In genomic region chr2:55875434-55876135, GRCh38 we compare ENCODE assay signal across 13 cellular contexts. TPM values are rescaled to one million over a fixed set of nuclear protein-coding genes. Genes with fewer than 3 reads are reported as not detected.
DNase-seq lines count a peak whose midpoint lies in the region; ATAC-seq, FAIRE-seq and TF ChIP-seq lines count a peak whose summit lies in the region.
"Had no signal": no experiment of that assay in that cellular context is flagged by ENCODE, and none has a peak within 500 bp of the region (broad histone marks: within the 10 kb centered on the region; RNA-seq: fewer than 3 reads in every experiment).

No MANE protein-coding gene starts in this region.

- H3K36me3 Mint-ChIP-seq in CD14-positive monocyte, result no peaks in the 10 kb centered on the region
- H3K36me3 Mint-ChIP-seq: activated naive CD4-positive, alpha-beta T cell treated with anti-CD3 and anti-CD28 coated beads, Interleukin-2, amount 10 ng/mL, durations not matched to agents 7 days and 5 days; naive B cell had no signal

- intact Hi-C loops in CD14-positive monocyte (cut with micrococcal nuclease), result no loop called here

- no peak overlapping the region for H3K4me3 ChIP-seq in cardiac fibroblast (replicated peaks in 1 of 2; ENCODE audit: low read depth in 2 of 2, low read length in 2 of 2)

- peaks cover 0 to 2% (median 0%) of the 10 kb centered on the region in 7 donors for H3K9me3 Mint-ChIP-seq in CD14-positive monocyte
- H3K9me3 Mint-ChIP-seq: activated naive CD4-positive, alpha-beta T cell treated with anti-CD3 and anti-CD28 coated beads, Interleukin-2, amount 10 ng/mL, durations not matched to agents 7 days and 5 days; stimulated activated naive CD8-positive, alpha-beta T cell treated with anti-CD3 and anti-CD28 coated beads, Interleukin-15, amount 100 ng/mL, for 72 hours had no signal

- TF ChIP-seq CTCF in cardiac fibroblast (IDR thresholded peaks at IDR 0.05; ENCODE audit: low read depth, low read length) (no peak), CD14-positive monocyte (IDR thresholded peaks at IDR 0.05) (no peak)

- no peak overlapping the region for H3K4me3 Mint-ChIP-seq in CD14-positive monocyte
- H3K4me3 Mint-ChIP-seq: activated naive CD4-positive, alpha-beta T cell treated with anti-CD3 and anti-CD28 coated beads, Interleukin-2, amount 10 ng/mL, durations not matched to agents 7 days and 5 days; naive B cell; stimulated activated naive CD8-positive, alpha-beta T cell treated with anti-CD3 and anti-CD28 coated beads, Interleukin-15, amount 100 ng/mL, for 72 hours had no signal

- H3K4me1 Mint-ChIP-seq in CD14-positive monocyte, result peaks cover 15% of the 10 kb centered on the region
- H3K4me1 Mint-ChIP-seq: activated naive CD4-positive, alpha-beta T cell treated with anti-CD3 and anti-CD28 coated beads, Interleukin-2, amount 10 ng/mL, durations not matched to agents 7 days and 5 days; stimulated activated naive CD8-positive, alpha-beta T cell treated with anti-CD3 and anti-CD28 coated beads, Interleukin-15, amount 100 ng/mL, for 72 hours had no signal

- peak; percentile 44 for ATAC-seq in GM19467 (IDR thresholded peaks at IDR 0.05; ENCODE audit: unreplicated experiment)
- ATAC-seq in HG03520 (IDR thresholded peaks at IDR 0.05; ENCODE audit: unreplicated experiment), result peak; percentile 65
- ATAC-seq: stimulated activated naive CD8-positive, alpha-beta T cell treated with anti-CD3 and anti-CD28 coated beads, Interleukin-15, amount 100 ng/mL, for 72 hours had no signal

- peaks cover 2 to 5% (median 4%) of the 10 kb centered on the region in 3 donors for H3K27me3 Mint-ChIP-seq in CD14-positive monocyte (ENCODE audit: low read depth in 3 of 3)
- H3K27me3 Mint-ChIP-seq: activated naive CD4-positive, alpha-beta T cell treated with anti-CD3 and anti-CD28 coated beads, Interleukin-2, amount 10 ng/mL, durations not matched to agents 7 days and 5 days; stimulated activated naive CD8-positive, alpha-beta T cell treated with anti-CD3 and anti-CD28 coated beads, Interleukin-15, amount 100 ng/mL, for 72 hours had no signal

- peak overlapping the region in 1 of 7 donors; percentile 24 for H3K27ac Mint-ChIP-seq in CD14-positive monocyte
- H3K27ac Mint-ChIP-seq: activated naive CD4-positive, alpha-beta T cell treated with anti-CD3 and anti-CD28 coated beads, Interleukin-2, amount 10 ng/mL, durations not matched to agents 7 days and 5 days; naive B cell; stimulated activated naive CD8-positive, alpha-beta T cell treated with anti-CD3 and anti-CD28 coated beads, Interleukin-15, amount 100 ng/mL, for 72 hours had no signal

- DNase-seq in cardiac fibroblast (ENCODE audit: low read depth in 2 of 2) (peak; percentile 60 to 78), stromal cell of bone marrow (ENCODE audit: low read depth) (peak; percentile 55), GM19239 (ENCODE audit: insufficient read length, low spot score) (no peak), HK-2 (ENCODE audit: unreplicated experiment) (no peak), CD14-positive monocyte (ENCODE audit: low spot score) (no peak)
- no peak for DNase-seq in NK-92 treated with Interleukin-12 subunit alpha and Interleukin-12 subunit beta, amount 100 ng/mL, for 24 hours (lab: John Stamatoyannopoulos, UW)
- DNase-seq: activated naive CD4-positive, alpha-beta T cell treated with anti-CD3 and anti-CD28 coated beads, Interleukin-2, amount 10 ng/mL, durations not matched to agents 7 days and 5 days; effector CD8-positive, alpha-beta T cell; naive B cell; NCI-H345; stimulated activated naive CD8-positive, alpha-beta T cell treated with anti-CD3 and anti-CD28 coated beads, Interleukin-15, amount 100 ng/mL, for 72 hours had no signal

- FAIRE-seq in GM19239 (lab: Jason Lieb, UNC), result no peak

RNA-seq across cellular contexts. Expression of gene EFEMP1, which starts 48.0 kb away (rescaled TPM):
- not detected for polyA plus RNA-seq in CD14-positive monocyte

Comparison
In these comparisons a context has a peak if more than half of its experiments do, and no peak if none do; other contexts are left out.
1. DNase-seq: peak in cardiac fibroblast (2 of 2) and stromal cell of bone marrow (single experiment); none in GM19239 (single experiment), HK-2 (single experiment), NK-92 treated with Interleukin-12 subunit alpha and Interleukin-12 subunit beta, amount 100 ng/mL, for 24 hours (single experiment) and CD14-positive monocyte (single experiment).